8 cellular contexts compared by ENCODE assay signal in the genomic region with DNA sequence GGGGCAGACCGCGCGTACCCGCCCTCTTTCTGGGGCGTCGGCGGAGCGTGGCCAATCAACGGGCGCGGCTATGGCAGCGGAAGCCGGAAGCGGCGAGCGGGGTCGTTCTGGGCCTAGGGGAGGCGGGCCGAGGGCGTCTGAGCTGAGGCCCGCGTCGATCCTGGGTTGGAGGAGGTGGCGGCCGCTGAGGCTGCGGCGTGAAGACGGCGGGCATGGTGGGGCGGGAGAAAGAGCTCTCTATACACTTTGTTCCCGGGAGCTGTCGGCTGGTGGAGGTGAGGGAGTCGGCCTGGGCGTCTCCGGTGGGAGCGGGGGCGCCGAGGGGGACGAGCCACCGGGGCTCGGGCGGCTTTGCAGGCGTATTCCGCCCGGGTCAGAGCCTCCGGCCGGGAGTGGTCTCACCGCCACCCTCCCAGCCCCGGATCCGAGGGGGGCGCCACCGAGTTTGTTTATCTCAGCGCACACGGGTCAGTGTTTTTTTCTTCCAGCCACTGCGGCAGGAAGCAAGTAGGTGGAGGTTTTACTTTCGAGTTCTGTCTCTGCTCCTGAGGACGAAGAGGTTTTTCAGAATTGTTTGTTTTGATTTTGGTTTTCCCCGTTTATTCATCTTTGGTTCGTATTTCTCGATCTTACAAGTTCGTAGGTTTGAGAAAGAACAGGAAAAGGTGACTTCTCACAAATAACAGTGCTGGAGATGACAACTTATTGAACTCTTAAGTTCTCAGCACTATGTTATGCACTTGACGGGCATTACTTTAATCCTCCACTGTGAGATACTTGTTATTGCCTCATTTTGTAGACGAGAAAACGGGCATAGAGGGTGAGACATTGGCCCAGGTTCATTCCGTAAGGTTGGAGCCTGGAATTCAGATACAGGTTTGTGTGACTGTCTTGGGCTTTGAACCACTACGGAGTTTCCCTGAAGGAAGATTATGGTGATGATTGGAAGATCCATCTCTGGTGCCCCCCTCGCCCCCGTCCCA. TPM values are rescaled to one million over a fixed set of nuclear protein-coding genes. Genes with fewer than 3 reads are reported as not detected.
DNase-seq lines count a peak whose midpoint lies in the region; ATAC-seq and TF ChIP-seq lines count a peak whose summit lies in the region.

TSS of gene MAT2B (plus strand) at position 145 of the 983 bp plus-strand sequence. CDS start at position 213, 68 bp downstream.

- ATAC-seq in GM19023 (IDR thresholded peaks at IDR 0.05; ENCODE audit: unreplicated experiment) = peak; percentile 92
- peak; percentile 90 for ATAC-seq in HG03280 (IDR thresholded peaks at IDR 0.05; ENCODE audit: unreplicated experiment)
- peak; percentile 90 for ATAC-seq in activated B cell treated with CpG ODN at 0.5 μM for 24 hours (ENCODE audit: low read depth)

- peak within 1 kb of the TSS; percentile 93 for H3K27ac ChIP-seq in caudate nucleus (ENCODE audit: low read depth, low read length)

- TF ChIP-seq CTCF in AG09319 (IDR thresholded peaks at IDR 0.05; ENCODE audit: low read depth, low read length) = peak; percentile 45
- TF ChIP-seq CTCF in activated B cell treated with CpG ODN at 0.5 μM for 24 hours (IDR thresholded peaks at IDR 0.05) = no peak

- H3K36me3 Mint-ChIP-seq in activated B cell treated with CpG ODN at 0.5 μM for 24 hours (ENCODE audit: low read depth) = peaks cover 32% of the 10 kb centered on the region

- peak within 1 kb of the TSS; percentile 97 for H3K27ac Mint-ChIP-seq in activated B cell treated with CpG ODN at 0.5 μM for 24 hours

- intact Hi-C loops in activated B cell treated with CpG ODN at 0.5 μM for 24 hours (cut with micrococcal nuclease) = loop anchor here (1.0 to 5.0 kb wide), 4 partner anchors 45 to 410 kb away; partner anchors contain the start of genes CCNG1, HMMR and NUDCD2

- peaks cover 72% of the 10 kb centered on the region for H3K4me1 Mint-ChIP-seq in activated B cell treated with CpG ODN at 0.5 μM for 24 hours

- peak; percentile 76 for DNase-seq in AG09319 (ENCODE audit: extremely low read depth, low read depth)
- peak; percentile 95 for DNase-seq in NCI-H345 (lab: John Stamatoyannopoulos, UW)
- peak; percentile 92 for DNase-seq in activated B cell treated with CpG ODN at 0.5 μM for 24 hours
- DNase-seq in caudate nucleus (lab: John Stamatoyannopoulos, UW) = peak in 60 of 61 donors; percentile 62 to 97 (median 92)
- DNase-seq in inferior parietal cortex (ENCODE audit: extremely low spot score) = peak; percentile 95
- peak; percentile 89 to 91 for DNase-seq in stimulated activated CD4-positive, alpha-beta T cell treated with anti-CD3 and anti-CD28 coated beads, Interleukin-12 subunit alpha, Interleukin-12 subunit beta, amount 100 ng/mL, for 24 hours (ENCODE audit: low read depth in 2 of 2)

- no peaks in the 10 kb centered on the region for H3K9me3 Mint-ChIP-seq in activated B cell treated with CpG ODN at 0.5 μM for 24 hours

- CTCF ChIA-PET in activated B cell treated with CpG ODN at 0.5 μM for 24 hours (lab: Charles Lee) = interaction anchor here (1.5 to 1.6 kb wide), 2 partner anchors 32 to 45 kb away, joined by 4 to 13 read pairs; partner anchors contain the start of genes HMMR and NUDCD2

- H3K4me3 Mint-ChIP-seq in activated B cell treated with CpG ODN at 0.5 μM for 24 hours = peak within 1 kb of the TSS; percentile 95

- POLR2A ChIA-PET in activated B cell treated with CpG ODN at 0.5 μM for 24 hours (lab: Charles Lee) = interaction anchor here (0.6 to 7.6 kb wide), 9 partner anchors 11 to 410 kb away, joined by 3 to 159 read pairs (median 4); partner anchors contain the start of genes CCNG1, HMMR and NUDCD2

- no peaks in the 10 kb centered on the region for H3K27me3 Mint-ChIP-seq in activated B cell treated with CpG ODN at 0.5 μM for 24 hours

RNA-seq across cellular contexts. Expression of gene MAT2B, which starts in this region (rescaled TPM):
- total RNA-seq in activated B cell treated with CpG ODN at 0.5 μM for 24 hours = 74.7 and 76.4 TPM in 2 replicates

Comparison
In these comparisons a context has a peak if more than half of its experiments do, and no peak if none do; other contexts are left out.
1. Peak in every context shown above with its lines: DNase-seq, ATAC-seq and H3K27ac ChIP-seq.